In the genomic region with DNA sequence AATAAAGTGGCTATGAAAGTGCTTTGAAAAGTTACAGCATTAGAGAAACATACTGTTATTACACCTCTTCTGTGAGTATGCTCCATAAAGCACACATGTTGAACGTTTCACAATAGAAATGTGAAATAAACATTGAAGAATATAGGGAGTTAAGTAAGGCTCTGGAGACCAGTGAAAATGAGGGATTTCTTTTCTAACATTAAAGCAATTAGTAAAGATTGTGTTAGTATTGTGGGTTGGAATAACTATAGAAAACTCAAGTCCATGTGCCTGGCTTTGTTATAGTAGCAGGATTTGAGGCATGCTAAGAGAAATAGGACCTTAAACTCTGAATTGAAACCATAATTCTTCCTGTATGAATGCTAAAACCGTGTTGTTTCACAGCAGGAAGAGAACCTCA, we compare ENCODE assay signal across 23 cellular contexts.
"Had no signal": no experiment of that assay in that cellular context is flagged by ENCODE, and none has a peak within 500 bp of the region (broad histone marks: within the 10 kb centered on the region; RNA-seq: fewer than 3 reads in every experiment).

No MANE protein-coding gene starts in this region.

- H3K27me3 ChIP-seq: heart left ventricle, right atrium auricular region, sigmoid colon, tibial artery, upper lobe of left lung, uterus had no signal

- H3K9me3 Mint-ChIP-seq: mesothelial cell of epicardium; natural killer cell; neural crest cell; stimulated activated memory B cell treated with anti-CD40 and anti-IgM and Interleukin-4, amounts not matched to agents 10 μg/mL and 1 μg/mL and 100 μg/mL, for 72 hours; stimulated activated naive CD8-positive, alpha-beta T cell treated with anti-CD3 and anti-CD28 coated beads, Interleukin-15, Interleukin-2, amounts not matched to agents 100 ng/mL and 50 ng/mL, for 24 hours had no signal

- H3K36me3 ChIP-seq: right atrium auricular region, sigmoid colon, tibial artery, upper lobe of left lung, uterus had no signal

- H3K9me3 ChIP-seq: heart left ventricle, right atrium auricular region, sigmoid colon, tibial artery, upper lobe of left lung, uterus had no signal

- H3K27me3 Mint-ChIP-seq: stimulated activated memory B cell treated with anti-CD40 and anti-IgM and Interleukin-4, amounts not matched to agents 10 μg/mL and 1 μg/mL and 100 μg/mL, for 72 hours; stimulated activated naive CD8-positive, alpha-beta T cell treated with anti-CD3 and anti-CD28 coated beads, Interleukin-15, Interleukin-2, amounts not matched to agents 100 ng/mL and 50 ng/mL, for 24 hours had no signal

- DNase-seq: effector memory CD4-positive, alpha-beta T cell; heart left ventricle; hippocampal formation; kidney glomerular epithelial cell; natural killer cell; sigmoid colon; stimulated activated CD4-positive, alpha-beta T cell treated with anti-CD3 and anti-CD28 coated beads, Interleukin-2, amount 100 ng/mL, for 48 hours; stimulated activated CD8-positive, alpha-beta memory T cell treated with anti-CD3 and anti-CD28 coated beads, Interleukin-4, amount 100 ng/mL, for 48 hours; tibial artery; upper lobe of left lung; uterus had no signal

- H3K4me1 Mint-ChIP-seq: natural killer cell, neural crest cell had no signal

- H3K27ac ChIP-seq: coronary artery, heart left ventricle, right atrium auricular region, sigmoid colon, skin epidermis, tibial artery, upper lobe of left lung, uterus had no signal

- H3K4me3 Mint-ChIP-seq: mesothelial cell of epicardium; natural killer cell; neural crest cell; stimulated activated memory B cell treated with anti-CD40 and anti-IgM and Interleukin-4, amounts not matched to agents 10 μg/mL and 1 μg/mL and 100 μg/mL, for 72 hours; stimulated activated naive CD8-positive, alpha-beta T cell treated with anti-CD3 and anti-CD28 coated beads, Interleukin-15, Interleukin-2, amounts not matched to agents 100 ng/mL and 50 ng/mL, for 24 hours had no signal

- H3K4me3 ChIP-seq: coronary artery, heart left ventricle, right atrium auricular region, sigmoid colon, skin epidermis, tibial artery, upper lobe of left lung, uterus had no signal

- H3K36me3 Mint-ChIP-seq: mesothelial cell of epicardium, natural killer cell had no signal

- H3K27ac Mint-ChIP-seq: natural killer cell; stimulated activated memory B cell treated with anti-CD40 and anti-IgM and Interleukin-4, amounts not matched to agents 10 μg/mL and 1 μg/mL and 100 μg/mL, for 72 hours; stimulated activated naive CD8-positive, alpha-beta T cell treated with anti-CD3 and anti-CD28 coated beads, Interleukin-15, Interleukin-2, amounts not matched to agents 100 ng/mL and 50 ng/mL, for 24 hours had no signal

- ATAC-seq: esophagus mucosa; heart left ventricle; left lobe of liver; natural killer cell; stimulated activated memory B cell treated with anti-CD40 and anti-IgM and Interleukin-4, amounts not matched to agents 10 μg/mL and 1 μg/mL and 100 μg/mL, for 72 hours had no signal

- FAIRE-seq: endometrium, frontal cortex, islet of Langerhans had no signal
